1 cellular context compared by ENCODE assay signal in the genomic region with DNA sequence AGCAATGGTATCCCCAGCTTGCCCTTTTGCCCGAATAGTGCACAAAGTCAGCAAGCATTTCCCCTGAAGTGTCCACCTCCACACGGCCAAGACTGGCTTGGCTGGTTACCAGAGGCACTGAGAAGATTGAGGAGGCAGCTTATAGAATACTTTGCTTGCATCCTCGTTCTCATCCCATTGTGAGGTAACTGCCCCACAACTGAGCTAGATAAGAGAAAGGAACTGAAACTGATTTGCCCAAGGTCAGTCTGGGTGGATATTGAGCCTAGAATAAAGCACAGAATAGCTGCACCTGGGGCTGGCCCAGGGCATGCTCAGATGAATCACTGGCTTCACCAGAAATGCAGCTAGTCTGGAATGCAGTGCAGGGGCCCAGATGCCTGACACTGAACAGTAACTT.
TF ChIP-seq lines count a peak whose summit lies in the region.

No MANE protein-coding gene starts in this region.

TF ChIP-seq in HCT116, 20 proteins besides CTCF, POLR2A, EP300 and RAD21 (continued from another document):
- TF ChIP-seq TCF7L2 (IDR thresholded peaks at IDR 0.05; ENCODE audit: borderline replicate concordance, extremely low read depth, insufficient read depth, insufficient read length) (no peak), ZNF274 (IDR thresholded peaks at IDR 0.05; ENCODE audit: low read depth, low read length) (no peak), YY1 (IDR thresholded peaks at IDR 0.05; ENCODE audit: extremely low read depth, insufficient replicate concordance, low read depth, low read length) (no peak), JUND (IDR thresholded peaks at IDR 0.05) (no peak), EZH2 (IDR thresholded peaks at IDR 0.05) (no peak)
- TF ChIP-seq, protein P1, sequence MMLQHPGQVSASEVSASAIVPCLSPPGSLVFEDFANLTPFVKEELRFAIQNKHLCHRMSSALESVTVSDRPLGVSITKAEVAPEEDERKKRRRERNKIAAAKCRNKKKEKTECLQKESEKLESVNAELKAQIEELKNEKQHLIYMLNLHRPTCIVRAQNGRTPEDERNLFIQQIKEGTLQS (IDR thresholded peaks at IDR 0.05): no peak
TF ChIP-seq in HCT116: peak in this region for 0.
